ENCODE assay signal across 22 cellular contexts in the genomic region with DNA sequence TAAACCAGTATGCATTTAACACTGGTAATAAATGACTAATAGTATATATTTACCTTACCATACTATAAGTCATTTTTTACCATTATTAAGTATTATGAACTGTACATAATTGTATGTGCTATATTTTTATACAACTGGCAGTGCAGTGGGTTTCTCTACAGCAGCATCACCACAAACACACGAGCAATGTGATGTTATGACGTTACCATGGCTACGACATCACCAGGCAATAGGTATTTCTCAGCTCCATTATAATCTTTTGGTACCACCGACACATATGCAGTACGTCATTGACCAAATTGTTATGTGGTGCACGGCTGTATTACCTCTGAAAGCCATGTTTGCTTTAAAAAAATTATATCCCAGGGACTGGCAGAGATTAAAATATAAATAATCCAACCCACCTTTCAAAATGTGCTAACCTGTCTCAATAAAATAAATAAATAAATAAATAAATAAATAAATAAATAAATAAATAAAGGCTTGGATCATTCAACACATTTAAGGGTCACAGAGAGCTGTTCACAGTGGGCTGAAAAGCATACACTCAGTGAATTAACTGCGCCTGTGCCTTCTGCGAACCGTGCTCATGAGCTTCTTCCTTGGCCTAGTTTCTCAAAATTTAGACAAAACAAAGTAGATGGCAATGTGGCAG.
"Had no signal": no experiment of that assay in that cellular context is flagged by ENCODE, and none has a peak within 500 bp of the region (broad histone marks: within the 10 kb centered on the region; RNA-seq: fewer than 3 reads in every experiment).

No MANE protein-coding gene starts in this region.

- H3K4me1 Mint-ChIP-seq: immature natural killer cell; memory B cell; mesothelial cell of epicardium; naive B cell; nephron; stimulated activated naive B cell treated with anti-CD40 and anti-IgM and Interleukin-4, amounts not matched to agents 10 μg/mL and 1 μg/mL and 100 μg/mL, for 72 hours had no signal

- H3K36me3 Mint-ChIP-seq: immature natural killer cell; memory B cell; mesothelial cell of epicardium; stimulated activated naive B cell treated with anti-CD40 and anti-IgM and Interleukin-4, amounts not matched to agents 10 μg/mL and 1 μg/mL and 100 μg/mL, for 72 hours had no signal

- H3K4me3 Mint-ChIP-seq: immature natural killer cell; memory B cell; mesothelial cell of epicardium; naive B cell; nephron; stimulated activated naive B cell treated with anti-CD40 and anti-IgM and Interleukin-4, amounts not matched to agents 10 μg/mL and 1 μg/mL and 100 μg/mL, for 72 hours; stimulated activated naive CD8-positive, alpha-beta T cell treated with anti-CD3 and anti-CD28 coated beads, Interleukin-15, Interleukin-2, amounts not matched to agents 100 ng/mL and 50 ng/mL, for 24 hours had no signal

- H3K4me1 ChIP-seq: psoas muscle, tibial nerve had no signal

- H3K9me3 ChIP-seq: mucosa of descending colon, ovary had no signal

- H3K36me3 ChIP-seq: ovary, thoracic aorta, tibial nerve had no signal

- DNase-seq: dorsolateral prefrontal cortex; effector CD4-positive, alpha-beta T cell; hypothalamus; immature natural killer cell; mucosa of descending colon; naive B cell; nucleus accumbens; ovary; posterior cingulate gyrus; psoas muscle; right cardiac atrium; small intestine; stimulated activated CD4-positive, alpha-beta T cell treated with anti-CD3 and anti-CD28 coated beads, Interleukin-15, amount 100 ng/mL, for 24 hours; stimulated activated CD4-positive, alpha-beta T cell treated with anti-CD3 and anti-CD28 coated beads, Interleukin-2, amount 100 ng/mL, for 48 hours; stimulated activated naive B cell treated with anti-CD40 and anti-IgM and Interleukin-4, amounts not matched to agents 10 μg/mL and 1 μg/mL and 100 μg/mL, for 72 hours had no signal

- H3K4me3 ChIP-seq: dorsolateral prefrontal cortex, lung, mucosa of descending colon, ovary, psoas muscle, thoracic aorta, tibial nerve had no signal

- H3K27ac ChIP-seq: ovary, psoas muscle, thoracic aorta, tibial nerve had no signal

- H3K27ac Mint-ChIP-seq: immature natural killer cell; memory B cell; mesothelial cell of epicardium; naive B cell; nephron; stimulated activated naive B cell treated with anti-CD40 and anti-IgM and Interleukin-4, amounts not matched to agents 10 μg/mL and 1 μg/mL and 100 μg/mL, for 72 hours; stimulated activated naive CD8-positive, alpha-beta T cell treated with anti-CD3 and anti-CD28 coated beads, Interleukin-15, Interleukin-2, amounts not matched to agents 100 ng/mL and 50 ng/mL, for 24 hours had no signal

- H3K27me3 Mint-ChIP-seq: memory B cell; stimulated activated naive CD8-positive, alpha-beta T cell treated with anti-CD3 and anti-CD28 coated beads, Interleukin-15, Interleukin-2, amounts not matched to agents 100 ng/mL and 50 ng/mL, for 24 hours had no signal
